20 cellular contexts compared by ENCODE assay signal in genomic region chr12:93274937-93275336, GRCh38.
DNase-seq lines count a peak whose midpoint lies in the region; ATAC-seq, FAIRE-seq and TF ChIP-seq lines count a peak whose summit lies in the region.
"Had no signal": no experiment of that assay in that cellular context is flagged by ENCODE, and none has a peak within 500 bp of the region (broad histone marks: within the 10 kb centered on the region; RNA-seq: fewer than 3 reads in every experiment).

No MANE protein-coding gene starts in this region.

- H3K9me3 Mint-ChIP-seq in nephron progenitor cell (peaks cover 15% of the 10 kb centered on the region), WTC11 (peaks cover 3% of the 10 kb centered on the region)

- H2AFZ ChIP-seq in K562 (ENCODE audit: low read depth, low read length) = peak overlapping the region; percentile 67

- peak overlapping the region; percentile 94 for H3K27ac Mint-ChIP-seq in nephron progenitor cell
- H3K27ac Mint-ChIP-seq in WTC11 = no peak overlapping the region
- H3K27ac Mint-ChIP-seq: CD4-positive, alpha-beta memory T cell had no signal

- POLR2A ChIA-PET in K562 (lab: Yijun Ruan, JAX) (interaction anchor here (0.6 to 0.9 kb wide), 2 partner anchors 38 to 41 kb away, joined by 3 to 4 read pairs; no protein-coding TSS in a partner anchor), WTC11 (lab: Charles Lee) (no interaction called here)

- no peak for TF ChIP-seq RAD21 in K562 (CRISPR knock-in tag; conservative IDR thresholded peaks at IDR 0.05 in 1 of 2, IDR thresholded peaks at IDR 0.05 in 1 of 2)

- no peaks in the 10 kb centered on the region for H4K20me1 ChIP-seq in K562 (replicated peaks; ENCODE audit: control insufficient read depth, insufficient read depth, low read length)

- H3K9me1 ChIP-seq in K562 (ENCODE audit: control insufficient read depth, insufficient read depth, low read length) = no peaks in the 10 kb centered on the region

- CTCF ChIA-PET in K562 (lab: Yijun Ruan, JAX; ENCODE audit: low intra/inter-chr PET ratio) (no interaction called here), WTC11 (lab: Charles Lee) (no interaction called here)

- DNase-seq in SK-N-DZ (ENCODE audit: low spot score) (peak; percentile 20), K562 (ENCODE audit: extremely low read depth in 1 of 4, low spot score in 3 of 4) (no peak), nephron progenitor cell (peak; percentile 6), psoas muscle (no peak), inferior parietal cortex (ENCODE audit: extremely low spot score) (no peak), WTC11 (ENCODE audit: low spot score) (no peak)
- DNase-seq: C1 segment of cervical spinal cord; Calu3; CD4-positive, alpha-beta memory T cell; COR-L47; DMS53; DMS79 treated with DMSO at 0.1 percent for 48 hours; GF-D8; GM23248; H7; HCEC 1CT had no signal

- no TSS peak for BruUV-seq in K562 (replicated peaks; lab: Mats Ljungman, UMichigan)

- ATAC-seq in K562 (no peak), psoas muscle (peak in 1 of 4 donors; percentile 6), GM19395 (IDR thresholded peaks at IDR 0.05; ENCODE audit: unreplicated experiment) (no peak), WTC11 (no peak)

- no peak overlapping the region for H3K27ac ChIP-seq in K562 (ENCODE audit: extremely low read depth, low read depth, low read length)
- peak overlapping the region; percentile 41 for H3K27ac ChIP-seq in psoas muscle
- H3K27ac ChIP-seq: GM23248 had no signal

- H3K27me3 Mint-ChIP-seq in nephron progenitor cell (ENCODE audit: low read depth, poor library complexity) (no peaks in the 10 kb centered on the region), WTC11 (ENCODE audit: low read depth) (no peaks in the 10 kb centered on the region)

- H3K4me3 ChIP-seq in K562 (no peak overlapping the region), psoas muscle (no peak overlapping the region)
- H3K4me3 ChIP-seq: GM23248 had no signal

- H3K79me2 ChIP-seq in K562 (ENCODE audit: control insufficient read depth, insufficient read depth, low read length) = no peaks in the 10 kb centered on the region

- no peaks in the 10 kb centered on the region for H3K9me3 ChIP-seq in K562 (replicated peaks; ENCODE audit: control insufficient read depth, insufficient read depth, low read depth, low read length)
- no peaks in the 10 kb centered on the region for H3K9me3 ChIP-seq in psoas muscle

- intact Hi-C loops in K562 (cut with micrococcal nuclease) (no loop called here), psoas muscle (cut with DNase I) (no loop called here)

- no peak for TF ChIP-seq POLR2A in K562 (conservative IDR thresholded peaks at IDR 0.05)

- 68% methylated on average over 9 of the region's 9 CpGs for WGBS in K562 (ENCODE audit: insufficient coverage, low coverage, missing lambda C conversion rate)
- 90 to 98% (median 92%) methylated on average over 9 of the region's 9 CpGs for WGBS in psoas muscle, 3 donors

- no peak overlapping the region for H3K9ac ChIP-seq in K562 (ENCODE audit: insufficient read depth in 1 of 2, low read depth in 2 of 2, low read length in 2 of 2)
- H3K9ac ChIP-seq: GM23248 had no signal

- H3K36me3 ChIP-seq in K562 (ENCODE audit: control insufficient read depth, insufficient read depth, low read length) (no peaks in the 10 kb centered on the region), psoas muscle (ENCODE audit: insufficient read depth in 1 of 2, low read depth in 1 of 2) (no peaks in the 10 kb centered on the region)

- in situ Hi-C loops in K562 (cut with MboI) = no loop called here

- H3K4me2 ChIP-seq in K562 (ENCODE audit: insufficient read depth, low read length) = no peak overlapping the region

- TF ChIP-seq CTCF in K562 (IDR thresholded peaks at IDR 0.05 in 2 of 3, conservative IDR thresholded peaks at IDR 0.05 in 1 of 3; ENCODE audit: insufficient read depth in 2 of 3, low read depth in 1 of 3, low read length in 3 of 3) (no peak), nephron progenitor cell (IDR thresholded peaks at IDR 0.05) (no peak), psoas muscle (IDR thresholded peaks at IDR 0.05) (no peak), WTC11 (IDR thresholded peaks at IDR 0.05) (no peak)

- H3K4me1 ChIP-seq in K562 (replicated peaks in 1 of 2; ENCODE audit: control insufficient read depth in 2 of 2, insufficient read depth in 2 of 2, low read length in 2 of 2) = peaks cover 0 to 7% of the 10 kb centered on the region in 2 experiments; a peak in 3 of 5 replicates
- H3K4me1 ChIP-seq in psoas muscle = peaks cover 12% of the 10 kb centered on the region

- TF ChIP-seq EP300 in K562 (IDR thresholded peaks at IDR 0.05; ENCODE audit: low read length) = no peak

- FAIRE-seq in K562 (lab: Jason Lieb, UNC) = no peak
- FAIRE-seq: GM12891, GM18507, H1 had no signal

- H3K27me3 ChIP-seq in K562 (ENCODE audit: control insufficient read depth in 2 of 2, insufficient read depth in 2 of 2, low read length in 2 of 2) = no peaks in the 10 kb centered on the region
- no peaks in the 10 kb centered on the region for H3K27me3 ChIP-seq in psoas muscle (ENCODE audit: insufficient read depth in 3 of 3, low read length in 2 of 3)

- H3K4me1 Mint-ChIP-seq in nephron progenitor cell = peaks cover 56% of the 10 kb centered on the region
- peaks cover 12% of the 10 kb centered on the region for H3K4me1 Mint-ChIP-seq in WTC11

- H3K4me3 Mint-ChIP-seq in nephron progenitor cell (peak overlapping the region; percentile 7), WTC11 (no peak overlapping the region)
- H3K4me3 Mint-ChIP-seq: CD4-positive, alpha-beta memory T cell had no signal

- peaks cover 11% of the 10 kb centered on the region for H3K36me3 Mint-ChIP-seq in nephron progenitor cell (ENCODE audit: low read depth)
- peaks cover 3% of the 10 kb centered on the region; the same call in 1 of the 2 replicates for H3K36me3 Mint-ChIP-seq in WTC11
- H3K36me3 Mint-ChIP-seq: CD4-positive, alpha-beta memory T cell had no signal

TF ChIP-seq in K562, 482 proteins besides CTCF, POLR2A, EP300 and RAD21:
- TF ChIP-seq MXI1 (IDR thresholded peaks at IDR 0.05; ENCODE audit: low read depth, low read length) (no peak), POLR2H (tag; IDR thresholded peaks at IDR 0.05; ENCODE audit: low read depth) (no peak), DACH1 (IDR thresholded peaks at IDR 0.05; ENCODE audit: partially characterized antibody) (no peak), TFAP4 (CRISPR knock-in tag; IDR thresholded peaks at IDR 0.05; ENCODE audit: borderline replicate concordance) (no peak), SLC30A9 (CRISPR knock-in tag; IDR thresholded peaks at IDR 0.05) (no peak), SNIP1 (IDR thresholded peaks at IDR 0.05; ENCODE audit: low read depth) (no peak), FOXP1 (CRISPR knock-in tag; IDR thresholded peaks at IDR 0.05) (no peak)
TF ChIP-seq in K562: peak in this region for 0.

TF ChIP-seq in WTC11, 78 proteins besides CTCF, POLR2A, EP300 and RAD21:
- no peak for TF ChIP-seq ZSCAN18 (CRISPR knock-in tag; IDR thresholded peaks at IDR 0.05)
- no peak for TF ChIP-seq ZNF671 (CRISPR knock-in tag; IDR thresholded peaks at IDR 0.05)
- TF ChIP-seq IRF1 (CRISPR knock-in tag; IDR thresholded peaks at IDR 0.05) = no peak
- no peak for TF ChIP-seq MYBL2 (CRISPR knock-in tag; IDR thresholded peaks at IDR 0.05)
- TF ChIP-seq JUN (CRISPR knock-in tag; IDR thresholded peaks at IDR 0.05) = no peak
- TF ChIP-seq TCF7 (CRISPR knock-in tag; IDR thresholded peaks at IDR 0.05; ENCODE audit: low read depth) = no peak
- TF ChIP-seq ZNF317 (CRISPR knock-in tag; IDR thresholded peaks at IDR 0.05; ENCODE audit: borderline replicate concordance, low read depth) = no peak

Comparison
In these comparisons a context has a peak if more than half of its experiments do, and no peak if none do; other contexts are left out.
1. DNase-seq: peak in SK-N-DZ (single experiment) and nephron progenitor cell (single experiment); none in K562 (0 of 4), psoas muscle (0 of 2), inferior parietal cortex (single experiment) and WTC11 (single experiment).